In genomic region chr7:152553671-152554317, GRCh38 we compare ENCODE assay signal across 21 cellular contexts.
DNase-seq lines count a peak whose midpoint lies in the region; ATAC-seq, FAIRE-seq and TF ChIP-seq lines count a peak whose summit lies in the region.
"Had no signal": no experiment of that assay in that cellular context is flagged by ENCODE, and none has a peak within 500 bp of the region (broad histone marks: within the 10 kb centered on the region; RNA-seq: fewer than 3 reads in every experiment).

No MANE protein-coding gene starts in this region.

- H4K20me1 ChIP-seq in HepG2 (ENCODE audit: insufficient read depth, low read length) (no peaks in the 10 kb centered on the region), K562 (replicated peaks; ENCODE audit: control insufficient read depth, insufficient read depth, low read length) (no peaks in the 10 kb centered on the region)

- TF ChIP-seq EP300 in HepG2 (IDR thresholded peaks at IDR 0.05; ENCODE audit: low read depth in 2 of 2, low read length in 2 of 2) (no peak), HepG2 (CRISPR knock-in tag; IDR thresholded peaks at IDR 0.05; ENCODE audit: borderline replicate concordance) (no peak), K562 (IDR thresholded peaks at IDR 0.05; ENCODE audit: low read length) (no peak)

- POLR2A ChIA-PET in HepG2 (lab: Yijun Ruan, JAX), result no interaction called here
- POLR2A ChIA-PET in K562 (lab: Yijun Ruan, JAX), result interaction anchor here (0.6 to 1.4 kb wide), 4 partner anchors 13 to 618 kb away, joined by 3 to 5 read pairs (median 3); no protein-coding TSS in a partner anchor

- TF ChIP-seq RAD21 in HepG2 (CRISPR knock-in tag; IDR thresholded peaks at IDR 0.05), result no peak
- TF ChIP-seq RAD21 in K562 (CRISPR knock-in tag; conservative IDR thresholded peaks at IDR 0.05 in 1 of 2, IDR thresholded peaks at IDR 0.05 in 1 of 2), result peak in 1 of 2 experiments; percentile 7; a peak in 1 of 4 replicates

- FAIRE-seq in HepG2 (lab: Jason Lieb, UNC) (no peak), K562 (lab: Jason Lieb, UNC) (peak; percentile 32)
- FAIRE-seq: GM12878 had no signal

- in situ Hi-C loops in HepG2 (cut with HindIII; ENCODE audit: extremely low pct_ligation_motif_present, low pct_unique_long_range_greater_than_20kb) (no loop called here), K562 (cut with MboI) (no loop called here)

- BruUV-seq in HepG2 (replicated peaks; lab: Mats Ljungman, UMichigan), result no TSS peak
- TSS peak; percentile 90 for BruUV-seq in K562 (replicated peaks; lab: Mats Ljungman, UMichigan)

- H2AFZ ChIP-seq in HepG2 (ENCODE audit: low read length) (no peak overlapping the region), K562 (ENCODE audit: low read depth, low read length) (peak overlapping the region; percentile 83)
- H2AFZ ChIP-seq: GM23248 had no signal

- H3K4me3 ChIP-seq in HepG2 (replicated peaks in 1 of 3; ENCODE audit: insufficient read depth in 1 of 3, low read depth in 2 of 3, low read length in 3 of 3) (no peak overlapping the region), right lobe of liver (no peak overlapping the region), K562 (peak overlapping the region; percentile 15)
- H3K4me3 ChIP-seq: GM12878, GM23248, MG63 had no signal

- DNase-seq in HepG2 (ENCODE audit: low spot score) (no peak), right lobe of liver (no peak), K562 (ENCODE audit: extremely low read depth in 1 of 4, low spot score in 3 of 4) (peak; percentile 61 to 73 (median 64)), islet precursor cell (peak; percentile 63), occipital lobe (lab: John Stamatoyannopoulos, UW) (no peak), COLO829 (ENCODE audit: low spot score) (no peak), GOT3 (lab: John Stamatoyannopoulos, UW) (no peak), kidney glomerular epithelial cell (lab: John Stamatoyannopoulos, UW) (no peak)
- DNase-seq: 8988T; Caco-2; CD4-positive, CD25-positive, alpha-beta regulatory T cell; DMS153; GM23248; HFFc6; Karpas-422; MG63; NCI-H1048; NCI-H1436; NCI-H2029 treated with DMSO at 0.1 percent for 48 hours; NCI-H748 treated with DMSO at 0.1 percent for 48 hours had no signal

- TF ChIP-seq CTCF in HepG2 (CRISPR knock-in tag; IDR thresholded peaks at IDR 0.05) (no peak), right lobe of liver (IDR thresholded peaks at IDR 0.05) (no peak), K562 (IDR thresholded peaks at IDR 0.05 in 2 of 3, conservative IDR thresholded peaks at IDR 0.05 in 1 of 3; ENCODE audit: insufficient read depth in 2 of 3, low read depth in 1 of 3, low read length in 3 of 3) (peak; percentile 18 to 48 (median 22); a peak in 3 of 6 replicates)

- H3K9me3 ChIP-seq in HepG2 (ENCODE audit: low read length), result no peaks in the 10 kb centered on the region
- no peaks in the 10 kb centered on the region for H3K9me3 ChIP-seq in right lobe of liver
- H3K9me3 ChIP-seq in K562 (replicated peaks; ENCODE audit: control insufficient read depth, insufficient read depth, low read depth, low read length), result no peaks in the 10 kb centered on the region
- H3K9me3 ChIP-seq: Caco-2, MG63 had no signal

- H3K4me1 ChIP-seq in HepG2 (ENCODE audit: insufficient read depth, low read length), result peaks cover 32% of the 10 kb centered on the region
- H3K4me1 ChIP-seq in right lobe of liver, result peaks cover 0 to 15% (median 2%) of the 10 kb centered on the region in 4 donors
- H3K4me1 ChIP-seq in K562 (replicated peaks in 1 of 2; ENCODE audit: control insufficient read depth in 2 of 2, insufficient read depth in 2 of 2, low read length in 2 of 2), result no peaks in the 10 kb centered on the region; a peak in 1 of 5 replicates

- H3K9ac ChIP-seq in HepG2 (ENCODE audit: insufficient read depth, low read depth, low read length) (no peak overlapping the region), K562 (ENCODE audit: insufficient read depth in 1 of 2, low read depth in 2 of 2, low read length in 2 of 2) (peak overlapping the region; percentile 15 to 27; a peak in 3 of 4 replicates)
- H3K9ac ChIP-seq: GM23248 had no signal

- no peak overlapping the region for H3K4me2 ChIP-seq in HepG2 (ENCODE audit: low read depth, low read length)
- peak overlapping the region; percentile 59 for H3K4me2 ChIP-seq in K562 (ENCODE audit: insufficient read depth, low read length)

- H3K36me3 ChIP-seq in HepG2 (replicated peaks in 1 of 2; ENCODE audit: control insufficient read depth in 1 of 2, insufficient read depth in 2 of 2, low read length in 2 of 2) (no peaks in the 10 kb centered on the region), right lobe of liver (no peaks in the 10 kb centered on the region), K562 (ENCODE audit: control insufficient read depth, insufficient read depth, low read length) (no peaks in the 10 kb centered on the region)
- H3K36me3 ChIP-seq: MG63 had no signal

- no peaks in the 10 kb centered on the region for H3K79me2 ChIP-seq in HepG2 (ENCODE audit: insufficient read depth, low read length)
- H3K79me2 ChIP-seq in K562 (ENCODE audit: control insufficient read depth, insufficient read depth, low read length), result no peaks in the 10 kb centered on the region

- no peak overlapping the region for H3K27ac ChIP-seq in HepG2 (ENCODE audit: extremely low read length, insufficient read depth, low read length)
- no peak overlapping the region for H3K27ac ChIP-seq in right lobe of liver
- peak overlapping the region; percentile 47; the same call in 2 of the 3 replicates for H3K27ac ChIP-seq in K562 (ENCODE audit: extremely low read depth, low read depth, low read length)
- H3K27ac ChIP-seq: GM23248 had no signal

- intact Hi-C loops in HepG2 (cut with micrococcal nuclease; ENCODE audit: unreplicated experiment), result no loop called here
- intact Hi-C loops in right lobe of liver (cut with DNase I), result no loop called here
- intact Hi-C loops in K562 (cut with micrococcal nuclease), result no loop called here

- no peak for TF ChIP-seq POLR2A in HepG2 (IDR thresholded peaks at IDR 0.05; ENCODE audit: insufficient read depth in 1 of 2, low read depth in 2 of 2, low read length in 2 of 2)
- TF ChIP-seq POLR2A in right lobe of liver (IDR thresholded peaks at IDR 0.05), result no peak
- TF ChIP-seq POLR2A in K562 (conservative IDR thresholded peaks at IDR 0.05), result no peak

- no peaks in the 10 kb centered on the region for H3K27me3 ChIP-seq in HepG2 (ENCODE audit: control insufficient read depth in 1 of 2, insufficient read depth in 2 of 2, low read length in 2 of 2)
- H3K27me3 ChIP-seq in right lobe of liver, result no peaks in the 10 kb centered on the region
- peaks cover 2 to 8% of the 10 kb centered on the region in 2 experiments; a peak in 2 of 5 replicates for H3K27me3 ChIP-seq in K562 (ENCODE audit: control insufficient read depth in 2 of 2, insufficient read depth in 2 of 2, low read length in 2 of 2)
- H3K27me3 ChIP-seq: MG63 had no signal

- H3K9me1 ChIP-seq in K562 (ENCODE audit: control insufficient read depth, insufficient read depth, low read length), result no peaks in the 10 kb centered on the region

- CTCF ChIA-PET in HepG2 (lab: Yijun Ruan, JAX; ENCODE audit: low intra/inter-chr PET ratio, low total read pairs), result no interaction called here
- CTCF ChIA-PET in K562 (lab: Yijun Ruan, JAX; ENCODE audit: low intra/inter-chr PET ratio), result no interaction called here

- WGBS in HepG2 (ENCODE audit: low lambda C conversion rate), result 47% methylated on average over 16 of the region's 17 CpGs
- 85% methylated on average over 10 of the region's 17 CpGs for WGBS in right lobe of liver (ENCODE audit: insufficient coverage, low coverage, low lambda C conversion rate, missing lambda C conversion rate)
- 35% methylated on average over 17 of the region's 17 CpGs for WGBS in K562 (ENCODE audit: insufficient coverage, low coverage, missing lambda C conversion rate)

- ATAC-seq in HepG2, result no peak
- no peak for ATAC-seq in right lobe of liver
- peak; percentile 73 for ATAC-seq in K562
- ATAC-seq: GM12878 had no signal

TF ChIP-seq in HepG2, 621 proteins besides CTCF, POLR2A, EP300 and RAD21 (continues in another document):
- TF ChIP-seq IRF2 (CRISPR knock-in tag; IDR thresholded peaks at IDR 0.05) (no peak), HIVEP1 (CRISPR knock-in tag; IDR thresholded peaks at IDR 0.05) (no peak), TOPORS (CRISPR knock-in tag; IDR thresholded peaks at IDR 0.05) (no peak), SETDB1 (CRISPR knock-in tag; IDR thresholded peaks at IDR 0.05; ENCODE audit: borderline replicate concordance) (no peak)

TF ChIP-seq in K562, 482 proteins besides CTCF, POLR2A, EP300 and RAD21 (continues in another document):
- TF ChIP-seq, protein P1, sequence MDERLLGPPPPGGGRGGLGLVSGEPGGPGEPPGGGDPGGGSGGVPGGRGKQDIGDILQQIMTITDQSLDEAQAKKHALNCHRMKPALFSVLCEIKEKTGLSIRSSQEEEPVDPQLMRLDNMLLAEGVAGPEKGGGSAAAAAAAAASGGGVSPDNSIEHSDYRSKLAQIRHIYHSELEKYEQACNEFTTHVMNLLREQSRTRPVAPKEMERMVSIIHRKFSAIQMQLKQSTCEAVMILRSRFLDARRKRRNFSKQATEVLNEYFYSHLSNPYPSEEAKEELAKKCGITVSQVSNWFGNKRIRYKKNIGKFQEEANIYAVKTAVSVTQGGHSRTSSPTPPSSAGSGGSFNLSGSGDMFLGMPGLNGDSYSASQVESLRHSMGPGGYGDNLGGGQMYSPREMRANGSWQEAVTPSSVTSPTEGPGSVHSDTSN (CRISPR knock-in tag; IDR thresholded peaks at IDR 0.05; ENCODE audit: low read depth), result no peak
- TF ChIP-seq, protein P1 (tag; conservative IDR thresholded peaks at IDR 0.05; ENCODE audit: low read depth), result no peak
- TF ChIP-seq RBM39 (optimal IDR thresholded peaks at IDR 0.05; ENCODE audit: low read depth, low read length) (no peak), CHD2 (IDR thresholded peaks at IDR 0.05; ENCODE audit: low read depth, low read length) (peak; percentile 92), HOXB6 (CRISPR knock-in tag; IDR thresholded peaks at IDR 0.05; ENCODE audit: borderline replicate concordance) (no peak)

Comparison
In these comparisons a context has a peak if more than half of its experiments do, and no peak if none do; other contexts are left out.
1. DNase-seq: peak in K562 (4 of 4) and islet precursor cell (single experiment); none in HepG2 (single experiment), right lobe of liver (0 of 3), occipital lobe (single experiment), COLO829 (single experiment), GOT3 (single experiment) and kidney glomerular epithelial cell (single experiment).
2. CTCF ChIP-seq: peak in K562 (3 of 3); none in HepG2 (single experiment) and right lobe of liver (0 of 4).
3. Of the 241 proteins assayed by ChIP-seq in both HepG2 and K562: peak only in HepG2: none; only in K562: CHD2, CTCF, MNT, ZBTB2, ZNF740 and ZNF766; in both: none; in neither: 230; mixed calls (peak in some experiments, not most) for 5.